In genomic region chr19:34733826-34734600, GRCh38 we compare ENCODE assay signal across 8 cellular contexts. TPM values are rescaled to one million over a fixed set of nuclear protein-coding genes. Genes with fewer than 3 reads are reported as not detected.
DNase-seq lines count a peak whose midpoint lies in the region; ATAC-seq and TF ChIP-seq lines count a peak whose summit lies in the region.

ZNF181 (plus strand) TSS chr19:34734243; CDS start chr19:34735038, 795 bp downstream.

- peak within 1 kb of the TSS; percentile 95 for H3K4me3 Mint-ChIP-seq in T-helper 1 cell treated with Interleukin-12 subunit alpha and Interleukin-12 subunit beta and Interleukin-4 antibody, amounts not matched to agents 30 μg/mL and 1 μg/mL, for 36 hours

- H3K4me3 ChIP-seq in right cardiac atrium (ENCODE audit: low read length): peak within 1 kb of the TSS; percentile 80
- H3K4me3 ChIP-seq in uterus: peak within 1 kb of the TSS; percentile 65 to 90

- intact Hi-C loops in right cardiac atrium (cut with DNase I): no loop called here
- intact Hi-C loops in uterus (cut with DNase I; ENCODE audit: low total_unique reads): no loop called here

- H3K27ac Mint-ChIP-seq in T-helper 1 cell treated with Interleukin-12 subunit alpha and Interleukin-12 subunit beta and Interleukin-4 antibody, amounts not matched to agents 30 μg/mL and 1 μg/mL, for 36 hours: peak within 1 kb of the TSS; percentile 96

- H3K27ac ChIP-seq in angular gyrus (ENCODE audit: low read depth, low read length) (peak within 1 kb of the TSS; percentile 98), right cardiac atrium (ENCODE audit: low read length) (peak within 1 kb of the TSS; percentile 96), uterus (peak within 1 kb of the TSS; percentile 95 to 97)

- H3K27me3 ChIP-seq in right cardiac atrium (ENCODE audit: control insufficient read depth, insufficient read depth) (no peaks in the 10 kb centered on the region), uterus (no peaks in the 10 kb centered on the region)

- peaks cover 27% of the 10 kb centered on the region for H3K9me3 Mint-ChIP-seq in T-helper 1 cell treated with Interleukin-12 subunit alpha and Interleukin-12 subunit beta and Interleukin-4 antibody, amounts not matched to agents 30 μg/mL and 1 μg/mL, for 36 hours

- ATAC-seq in HG02870 (IDR thresholded peaks at IDR 0.05; ENCODE audit: unreplicated experiment) (peak; percentile 75), right cardiac atrium (peak; percentile 96)

- H3K36me3 ChIP-seq in uterus: no peaks in the 10 kb centered on the region

- TF ChIP-seq CTCF in GM13977 (IDR thresholded peaks at IDR 0.05; ENCODE audit: extremely low read depth, insufficient read depth, missing control alignments) (no peak), uterus (IDR thresholded peaks at IDR 0.05) (peak in 1 of 4 experiments; percentile 13)

- H3K36me3 Mint-ChIP-seq in T-helper 1 cell treated with Interleukin-12 subunit alpha and Interleukin-12 subunit beta and Interleukin-4 antibody, amounts not matched to agents 30 μg/mL and 1 μg/mL, for 36 hours (ENCODE audit: low read depth): peaks cover 23% of the 10 kb centered on the region

- peaks cover 3% of the 10 kb centered on the region for H3K9me3 ChIP-seq in right cardiac atrium (ENCODE audit: control insufficient read depth, low read length)
- no peaks in the 10 kb centered on the region for H3K9me3 ChIP-seq in uterus

- H3K4me1 ChIP-seq in right cardiac atrium (ENCODE audit: control insufficient read depth, insufficient read depth, low read length): peaks cover 6% of the 10 kb centered on the region
- H3K4me1 ChIP-seq in uterus: peaks cover 0 to 10% of the 10 kb centered on the region in 2 donors

- DNase-seq in GM13977 (ENCODE audit: low spot score): peak; percentile 87
- DNase-seq in NCI-H146 (lab: John Stamatoyannopoulos, UW): peak; percentile 91
- peak; percentile 90 to 96 (median 95) for DNase-seq in right cardiac atrium
- DNase-seq in putamen (ENCODE audit: low spot score): peak; percentile 93
- DNase-seq in uterus: peak; percentile 83 to 85

- peaks cover 22% of the 10 kb centered on the region for H3K4me1 Mint-ChIP-seq in T-helper 1 cell treated with Interleukin-12 subunit alpha and Interleukin-12 subunit beta and Interleukin-4 antibody, amounts not matched to agents 30 μg/mL and 1 μg/mL, for 36 hours (ENCODE audit: low read depth)

- no peaks in the 10 kb centered on the region for H3K27me3 Mint-ChIP-seq in T-helper 1 cell treated with Interleukin-12 subunit alpha and Interleukin-12 subunit beta and Interleukin-4 antibody, amounts not matched to agents 30 μg/mL and 1 μg/mL, for 36 hours (ENCODE audit: low read depth)

- in situ Hi-C loops in GM13977 (cut with MboI; ENCODE audit: low pct_unique_long_range_greater_than_20kb, low sequenced_read_pairs, unreplicated experiment): no loop called here

- WGBS in right cardiac atrium: under 1% methylated on average over 69 of the region's 69 CpGs

- peak in 1 of 2 donors; percentile 50 for TF ChIP-seq POLR2A in uterus (IDR thresholded peaks at IDR 0.05)

RNA-seq across cellular contexts. Expression of gene ZNF181, which starts in this region (rescaled TPM):
- total RNA-seq in right cardiac atrium: 10 to 100 TPM; 18.3 to 24.7 (median 20.8) TPM
- polyA plus RNA-seq in right cardiac atrium: 15.1 TPM
- total RNA-seq in uterus: 100 to 1,000 TPM in 1 of 4 donors, 10 to 100 TPM in 3; 16.9 to 209 (median 39.6) TPM

Comparison
In these comparisons a context has a peak if more than half of its experiments do, and no peak if none do; other contexts are left out.
1. Peak in every context shown above with its lines: DNase-seq, ATAC-seq, H3K4me3 ChIP-seq and H3K27ac ChIP-seq.